Comparison of ENCODE assay signal across 9 cellular contexts in genomic region chr14:68779761-68780323, GRCh38. TPM values are rescaled to one million over a fixed set of nuclear protein-coding genes. Genes with fewer than 3 reads are reported as not detected.
DNase-seq lines count a peak whose midpoint lies in the region; ATAC-seq and TF ChIP-seq lines count a peak whose summit lies in the region.
"Had no signal": no experiment of that assay in that cellular context is flagged by ENCODE, and none has a peak within 500 bp of the region (broad histone marks: within the 10 kb centered on the region; RNA-seq: fewer than 3 reads in every experiment).

No MANE protein-coding gene starts in this region.

- H3K4me1 Mint-ChIP-seq in activated CD4-positive, alpha-beta T cell treated with anti-CD3 and anti-CD28 coated beads, Interleukin-2, amount 10 ng/mL, durations not matched to agents 7 days and 5 days, result peaks cover 70% of the 10 kb centered on the region

- H3K9ac ChIP-seq in GM23248, result peak overlapping the region; percentile 57

- H3K79me2 ChIP-seq in GM23248 (ENCODE audit: insufficient read depth), result no peaks in the 10 kb centered on the region

- H3K4me3 Mint-ChIP-seq in activated CD4-positive, alpha-beta T cell treated with anti-CD3 and anti-CD28 coated beads, Interleukin-2, amount 10 ng/mL, durations not matched to agents 7 days and 5 days, result peak overlapping the region; percentile 63

- no peak overlapping the region for H2AFZ ChIP-seq in GM23248

- H3K4me1 ChIP-seq in GM23248 (ENCODE audit: insufficient read depth), result peaks cover 51% of the 10 kb centered on the region

- 3 to 5% methylated on average over 9 of the region's 9 CpGs for WGBS in GM23248 (ENCODE audit: low coverage in 1 of 2, low lambda C conversion rate in 2 of 2, missing lambda C conversion rate in 2 of 2), 2 experiments

- ATAC-seq in HG02642 (IDR thresholded peaks at IDR 0.05; ENCODE audit: poor library complexity, unreplicated experiment), result no peak
- ATAC-seq in GM18498 (IDR thresholded peaks at IDR 0.05; ENCODE audit: unreplicated experiment), result no peak

- H3K27ac Mint-ChIP-seq in activated CD4-positive, alpha-beta T cell treated with anti-CD3 and anti-CD28 coated beads, Interleukin-2, amount 10 ng/mL, durations not matched to agents 7 days and 5 days, result peak overlapping the region; percentile 95

- no peaks in the 10 kb centered on the region for H3K9me2 ChIP-seq in GM23248 (ENCODE audit: insufficient read depth)

- H3K27me3 ChIP-seq in GM23248 (replicated peaks; ENCODE audit: insufficient read depth), result no peaks in the 10 kb centered on the region

- peak overlapping the region; percentile 43 for H3K4me3 ChIP-seq in GM23248
- no peak overlapping the region for H3K4me3 ChIP-seq in epithelial cell of esophagus (ENCODE audit: low read length)

- H3K9me3 Mint-ChIP-seq in activated CD4-positive, alpha-beta T cell treated with anti-CD3 and anti-CD28 coated beads, Interleukin-2, amount 10 ng/mL, durations not matched to agents 7 days and 5 days, result peaks cover 5% of the 10 kb centered on the region

- no peak for TF ChIP-seq CTCF in epithelial cell of esophagus (IDR thresholded peaks at IDR 0.05; ENCODE audit: insufficient read depth, low read depth, low read length, missing control alignments)

- peaks cover 11% of the 10 kb centered on the region for H3K36me3 Mint-ChIP-seq in activated CD4-positive, alpha-beta T cell treated with anti-CD3 and anti-CD28 coated beads, Interleukin-2, amount 10 ng/mL, durations not matched to agents 7 days and 5 days (ENCODE audit: low read depth)

- no peaks in the 10 kb centered on the region for H3K9me3 ChIP-seq in GM23248 (ENCODE audit: low read depth)

- peak overlapping the region; percentile 73 for H3K4me2 ChIP-seq in GM23248 (ENCODE audit: unreplicated experiment)

- H3K27me3 Mint-ChIP-seq in activated CD4-positive, alpha-beta T cell treated with anti-CD3 and anti-CD28 coated beads, Interleukin-2, amount 10 ng/mL, durations not matched to agents 7 days and 5 days, result no peaks in the 10 kb centered on the region

- peak overlapping the region; percentile 90 for H3K27ac ChIP-seq in GM23248
- H3K27ac ChIP-seq: HL-60 had no signal

- in situ Hi-C loops in GM23248 (cut with MboI), result loop anchor here (10.0 kb wide), 2 partner anchors 255 to 525 kb away; no protein-coding TSS in a partner anchor

- POLR2A ChIA-PET in activated CD4-positive, alpha-beta T cell treated with anti-CD3 and anti-CD28 coated beads, Interleukin-2, amount 10 ng/mL, durations not matched to agents 7 days and 5 days (lab: Charles Lee), result interaction anchor here (0.6 to 1.5 kb wide), 5 partner anchors 9 to 111 kb away, joined by 3 to 6 read pairs (median 3); partner anchors contain the start of gene ZFP36L1

- DNase-seq in GM23248 (peak; percentile 97), epithelial cell of esophagus (ENCODE audit: low read depth) (peak; percentile 64), renal cortical epithelial cell (ENCODE audit: low read depth) (peak; percentile 94), NCI-H1436 treated with DMSO at 0.1 percent for 48 hours (lab: John Stamatoyannopoulos, UW) (no peak), amygdala (lab: John Stamatoyannopoulos, UW) (no peak)
- DNase-seq in activated CD4-positive, alpha-beta T cell treated with anti-CD3 and anti-CD28 coated beads, Interleukin-2, amount 10 ng/mL, durations not matched to agents 7 days and 5 days, result peak; percentile 71

- peaks cover 52% of the 10 kb centered on the region for H3F3A ChIP-seq in GM23248 (ENCODE audit: insufficient read depth)

- CTCF ChIA-PET in activated CD4-positive, alpha-beta T cell treated with anti-CD3 and anti-CD28 coated beads, Interleukin-2, amount 10 ng/mL, durations not matched to agents 7 days and 5 days (lab: Charles Lee), result interaction anchor here (0.7 to 4.4 kb wide), 13 partner anchors 8 to 496 kb away, joined by 3 to 35 read pairs (median 3); partner anchors contain the start of gene ZFP36L1

- H3K36me3 ChIP-seq in GM23248 (ENCODE audit: low read depth), result no peaks in the 10 kb centered on the region

- H4K20me1 ChIP-seq in GM23248 (ENCODE audit: insufficient read depth), result no peaks in the 10 kb centered on the region

RNA-seq across cellular contexts. Expression of gene ZFP36L1, which starts 13.0 kb away (rescaled TPM):
- total RNA-seq in GM23248 (2014; rRNA removed; shearing (Covaris generic)), result 88.0 and 92.9 TPM in 2 replicates
- 599 and 620 TPM in 2 replicates for polyA plus RNA-seq in GM23248 (2016; fragmentation: Nextera tagmentation; extraction: Ambion mirVana)
- 10 to 100 TPM; 81.7 to 82.2 TPM for total RNA-seq in activated CD4-positive, alpha-beta T cell treated with anti-CD3 and anti-CD28 coated beads, Interleukin-2, amount 10 ng/mL, durations not matched to agents 7 days and 5 days
- total RNA-seq in renal cortical epithelial cell, result 158 and 462 TPM in 2 replicates

Comparison
In these comparisons a context has a peak if more than half of its experiments do, and no peak if none do; other contexts are left out.
1. DNase-seq: peak in GM23248 (single experiment), activated CD4-positive, alpha-beta T cell treated with anti-CD3 and anti-CD28 coated beads, Interleukin-2, amount 10 ng/mL, durations not matched to agents 7 days and 5 days (single experiment), epithelial cell of esophagus (single experiment) and renal cortical epithelial cell (single experiment); none in NCI-H1436 treated with DMSO at 0.1 percent for 48 hours (single experiment) and amygdala (0 of 56).